30 cellular contexts compared by ENCODE assay signal in genomic region chr10:95646160-95646559, GRCh38. TPM values are rescaled to one million over a fixed set of nuclear protein-coding genes. Genes with fewer than 3 reads are reported as not detected.
DNase-seq lines count a peak whose midpoint lies in the region; ATAC-seq, FAIRE-seq and TF ChIP-seq lines count a peak whose summit lies in the region.
"Had no signal": no experiment of that assay in that cellular context is flagged by ENCODE, and none has a peak within 500 bp of the region (broad histone marks: within the 10 kb centered on the region; RNA-seq: fewer than 3 reads in every experiment).

No MANE protein-coding gene starts in this region.

- intact Hi-C loops in mucosa of descending colon (cut with DNase I, micrococcal nuclease), result no loop called here

- 10 to 78% (median 24%) methylated on average over 1 of the region's 1 CpG for WGBS in small intestine, 3 donors

- ATAC-seq in mucosa of descending colon, result peak; percentile 90

- no peaks in the 10 kb centered on the region for H3K27me3 ChIP-seq in small intestine (ENCODE audit: control insufficient read depth in 2 of 2, insufficient read depth in 2 of 2, low read length in 2 of 2)
- H3K27me3 ChIP-seq: BLaER1 treated with 17β-estradiol and CSF1 and Interleukin-3, amounts not matched to agents 10 nM and 100 nM had no signal

- no peak overlapping the region for H3K4me3 ChIP-seq in mucosa of descending colon
- no peak overlapping the region for H3K4me3 ChIP-seq in small intestine (ENCODE audit: low read depth in 1 of 2, low read length in 2 of 2)
- H3K4me3 ChIP-seq: BLaER1 treated with 17β-estradiol and CSF1 and Interleukin-3, amounts not matched to agents 10 nM and 100 nM; HAP-1; SK-N-MC had no signal

- no peak overlapping the region for H3K4me3 Mint-ChIP-seq in chondrocyte (ENCODE audit: unreplicated experiment)
- H3K4me3 Mint-ChIP-seq: CD4-positive, alpha-beta memory T cell; HFFc6 had no signal

- peaks cover under 1% of the 10 kb centered on the region for H3K9me3 Mint-ChIP-seq in chondrocyte (ENCODE audit: low read depth)

- H3K27ac ChIP-seq in small intestine (ENCODE audit: low read depth in 1 of 2, low read length in 1 of 2), result peak overlapping the region; percentile 28 to 69
- H3K27ac ChIP-seq: BLaER1 treated with 17β-estradiol and CSF1 and Interleukin-3, amounts not matched to agents 10 nM and 100 nM; SK-N-MC had no signal

- peaks cover 39% of the 10 kb centered on the region for H3K36me3 Mint-ChIP-seq in chondrocyte (ENCODE audit: low read depth)

- no peaks in the 10 kb centered on the region for H3K27me3 Mint-ChIP-seq in chondrocyte (ENCODE audit: low read depth)
- H3K27me3 Mint-ChIP-seq: CD4-positive, alpha-beta memory T cell had no signal

- TF ChIP-seq CTCF in chondrocyte (IDR thresholded peaks at IDR 0.05) (no peak), mucosa of descending colon (IDR thresholded peaks at IDR 0.05) (no peak)

- H3K36me3 ChIP-seq in mucosa of descending colon (ENCODE audit: low read depth) (no peaks in the 10 kb centered on the region), small intestine (ENCODE audit: control insufficient read depth in 2 of 2, insufficient read depth in 2 of 2, low read length in 2 of 2) (peaks cover 11 to 17% of the 10 kb centered on the region in 2 donors)

- no peak for FAIRE-seq in small intestine (lab: Jason Lieb, UNC)
- FAIRE-seq: A204.1, GM18507, RCC 7860 had no signal

- H3K27ac Mint-ChIP-seq in chondrocyte (ENCODE audit: unreplicated experiment), result peak overlapping the region; percentile 36
- H3K27ac Mint-ChIP-seq: HFFc6 had no signal

- H3K4me1 ChIP-seq in mucosa of descending colon (ENCODE audit: low read depth) (peaks cover 4% of the 10 kb centered on the region), small intestine (ENCODE audit: control insufficient read depth in 2 of 2, insufficient read depth in 1 of 2, low read depth in 1 of 2, low read length in 1 of 2) (peaks cover 9 to 10% of the 10 kb centered on the region in 2 donors)
- H3K4me1 ChIP-seq: HAP-1 had no signal

- H3K9me3 ChIP-seq in mucosa of descending colon (no peaks in the 10 kb centered on the region), small intestine (ENCODE audit: control insufficient read depth, low read depth) (no peaks in the 10 kb centered on the region)
- H3K9me3 ChIP-seq: HAP-1 had no signal

- peaks cover 3% of the 10 kb centered on the region for H3K4me1 Mint-ChIP-seq in chondrocyte (ENCODE audit: low read depth)

- DNase-seq in HT-29 (ENCODE audit: low spot score) (peak; percentile 72), chondrocyte (ENCODE audit: low spot score) (no peak), mucosa of descending colon (peak in 2 of 3 donors; percentile 67 to 73), small intestine (peak; percentile 98), activated gamma-delta T cell (lab: John Stamatoyannopoulos, UW) (no peak), activated gamma-delta T cell treated with Interleukin-2 at 50 U/mL for 16 hours (no peak)
- DNase-seq in activated CD4-positive, alpha-beta T cell treated with anti-CD3 and anti-CD28 coated beads for 1 hour, result no peak
- DNase-seq: AML-193; CD4-positive, alpha-beta memory T cell; COR-L47; DMS53; GOT3; HFFc6; Karpas-422; NCI-H1092; NCI-H1436; NCI-H187; NCI-H2081 treated with DMSO at 0.1 percent for 48 hours; NCI-H2171; NCI-H226; NCI-H510A; NCI-H69; OCI-M1; SIG-M5 had no signal

RNA-seq across cellular contexts. Expression of gene ALDH18A1, which starts 10.4 kb away (rescaled TPM):
- total RNA-seq in HT-29 (2014; rRNA removed; shearing (Covaris generic)), result 108 and 110 TPM in 2 replicates
- total RNA-seq in chondrocyte, result 132 to 200 TPM (median 134 TPM) in 3 replicates
- 100 to 1,000 TPM in 2 of 3 donors, 10 to 100 TPM in 1; 85.6 to 230 (median 101) TPM for total RNA-seq in mucosa of descending colon
- 10 to 100 TPM; 46.5 to 74.0 (median 67.3) TPM for polyA plus RNA-seq in small intestine

RNA-seq across cellular contexts. Expression of gene TCTN3, which starts 47.6 kb away (rescaled TPM):
- total RNA-seq in HT-29 (2014; rRNA removed; shearing (Covaris generic)), result 16.4 and 19.1 TPM in 2 replicates
- total RNA-seq in chondrocyte (32.7 to 54.6 TPM (median 35.8 TPM) in 3 replicates), mucosa of descending colon (10 to 100 TPM; 20.7 to 35.4 (median 31.6) TPM)
- polyA plus RNA-seq in small intestine, result 10 to 100 TPM in 2 of 3 donors, 1 to 10 TPM in 1; 7.8 to 19.5 (median 11.0) TPM

Comparison
In these comparisons a context has a peak if more than half of its experiments do, and no peak if none do; other contexts are left out.
1. DNase-seq: peak in HT-29 (single experiment), mucosa of descending colon (2 of 3) and small intestine (single experiment); none in chondrocyte (single experiment), activated gamma-delta T cell (single experiment), activated gamma-delta T cell treated with Interleukin-2 at 50 U/mL for 16 hours (single experiment) and activated CD4-positive, alpha-beta T cell treated with anti-CD3 and anti-CD28 coated beads for 1 hour (single experiment).